Comparison of ENCODE assay signal across 8 cellular contexts in genomic region chr11:34174411-34175041, GRCh38.
DNase-seq lines count a peak whose midpoint lies in the region; ATAC-seq and TF ChIP-seq lines count a peak whose summit lies in the region.

No MANE protein-coding gene starts in this region.

- H3K27ac ChIP-seq in substantia nigra (ENCODE audit: low read depth, low read length, poor library complexity, severe bottlenecking): peak overlapping the region; percentile 18

- peak; percentile 97 for TF ChIP-seq RAD21 in Ishikawa (IDR thresholded peaks at IDR 0.05; ENCODE audit: low read depth)

- ATAC-seq in GM21529 (IDR thresholded peaks at IDR 0.05; ENCODE audit: unreplicated experiment): peak; percentile 85

- TF ChIP-seq EP300 in Ishikawa (IDR thresholded peaks at IDR 0.05; ENCODE audit: borderline replicate concordance): no peak

- peak; percentile 36 for DNase-seq in DMS53 treated with DMSO at 0.1 percent for 48 hours (lab: John Stamatoyannopoulos, UW; ENCODE audit: unreplicated experiment)
- peak; percentile 89 for DNase-seq in RPMI7951 (ENCODE audit: low read depth)
- peak; percentile 65 for DNase-seq in activated effector memory CD4-positive, alpha-beta T cell treated with Interleukin-2 at 50 U/mL for 16 hours
- DNase-seq in foreskin melanocyte: peak; percentile 51
- DNase-seq in nucleus accumbens (lab: John Stamatoyannopoulos, UW): peak in 53 of 56 donors; percentile 18 to 91 (median 66)
- DNase-seq in substantia nigra (lab: John Stamatoyannopoulos, UW): peak in 47 of 49 donors; percentile 25 to 89 (median 68)

TF ChIP-seq in Ishikawa, 13 proteins besides CTCF, POLR2A, EP300 and RAD21:
- TF ChIP-seq CEBPB (IDR thresholded peaks at IDR 0.05) (no peak), NFIC (IDR thresholded peaks at IDR 0.05) (no peak), REST (IDR thresholded peaks at IDR 0.05; ENCODE audit: low read depth) (no peak), MAX (IDR thresholded peaks at IDR 0.05) (peak; percentile 42; the same call in 1 of the 2 replicates), CREB1 (IDR thresholded peaks at IDR 0.05; ENCODE audit: low read depth) (no peak), TEAD4 (IDR thresholded peaks at IDR 0.05) (no peak), EGR1 (IDR thresholded peaks at IDR 0.05) (0 out of 2 replicates have a peak, but pooled peaks have one; percentile 10), TAF1 (IDR thresholded peaks at IDR 0.05; ENCODE audit: low read depth) (no peak), USF1 (IDR thresholded peaks at IDR 0.05) (no peak), TCF12 (IDR thresholded peaks at IDR 0.05; ENCODE audit: low read depth) (peak; percentile 38; the same call in 1 of the 2 replicates), FOXM1 (IDR thresholded peaks at IDR 0.05; ENCODE audit: borderline replicate concordance, low read depth) (no peak), ZBTB7A (IDR thresholded peaks at IDR 0.05; ENCODE audit: low read depth) (no peak), YY1 (IDR thresholded peaks at IDR 0.05; ENCODE audit: low read depth) (no peak)

Comparison
In these comparisons a context has a peak if more than half of its experiments do, and no peak if none do; other contexts are left out.
1. Peak in every context shown above with its lines: DNase-seq, ATAC-seq and H3K27ac ChIP-seq.
2. DNase-seq: peak in every context shown above with its lines; median percentile 89 in RPMI7951; 68 in substantia nigra; 66 in nucleus accumbens; 65 in activated effector memory CD4-positive, alpha-beta T cell treated with Interleukin-2 at 50 U/mL for 16 hours; 51 in foreskin melanocyte; 36 in DMS53 treated with DMSO at 0.1 percent for 48 hours.